Comparison of ENCODE assay signal across 13 cellular contexts in the genomic region with DNA sequence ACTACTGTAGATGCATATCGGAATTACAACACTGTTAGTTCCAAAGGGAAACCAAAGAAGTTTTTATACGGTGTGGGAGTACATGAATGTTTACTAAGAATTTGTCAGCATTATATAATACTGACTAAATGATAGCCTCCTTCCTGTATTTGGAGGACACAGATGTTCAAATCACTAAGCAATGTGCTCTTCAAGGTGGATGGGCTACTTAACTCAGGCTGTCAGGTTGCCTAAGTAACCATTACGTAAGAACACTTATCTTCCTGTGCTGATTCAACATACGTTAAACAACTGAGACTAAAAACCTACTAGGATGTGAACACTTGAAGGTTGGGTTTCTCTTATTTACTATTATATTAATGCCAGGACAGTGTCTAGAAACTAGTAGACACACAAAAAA.
A peak's percentile ranks its signal among the peaks of the same experiment; 100 is the strongest.
DNase-seq lines count a peak whose midpoint lies in the region; ATAC-seq, FAIRE-seq and TF ChIP-seq lines count a peak whose summit lies in the region.
"Had no signal": no experiment of that assay in that cellular context is flagged by ENCODE, and none has a peak within 500 bp of the region (broad histone marks: within the 10 kb centered on the region; RNA-seq: fewer than 3 reads in every experiment).

No MANE protein-coding gene starts in this region.

- no peak for FAIRE-seq in RCC 7860 (lab: Jason Lieb, UNC)

- DNase-seq in MCF 10A (ENCODE audit: unreplicated experiment) (peak; percentile 53), breast epithelium (ENCODE audit: low spot score in 2 of 2) (no peak), RCC 7860 (ENCODE audit: low spot score) (peak; percentile 18), iris pigment epithelial cell (ENCODE audit: low read depth) (peak; percentile 87), AG08396 (ENCODE audit: low spot score) (no peak), DMS 273 treated with DMSO at 0.1 percent for 48 hours (lab: John Stamatoyannopoulos, UW) (no peak)
- DNase-seq: activated CD8-positive, alpha-beta memory T cell treated with anti-CD3 and anti-CD28 coated beads, Interleukin-2, amount 10 ng/mL, durations not matched to agents 7 days and 5 days; glutamatergic neuron had no signal

- no peaks in the 10 kb centered on the region for H3K36me3 ChIP-seq in breast epithelium
- H3K36me3 ChIP-seq: cardiac muscle cell, tibial nerve had no signal

- TF ChIP-seq POLR2A in breast epithelium (IDR thresholded peaks at IDR 0.05) = no peak

- H3K4me1 ChIP-seq in breast epithelium = no peaks in the 10 kb centered on the region
- H3K4me1 ChIP-seq: tibial nerve had no signal

- H3K36me3 Mint-ChIP-seq in MCF 10A (ENCODE audit: insufficient read depth, unreplicated experiment) = no peaks in the 10 kb centered on the region
- H3K36me3 Mint-ChIP-seq: activated CD8-positive, alpha-beta memory T cell treated with anti-CD3 and anti-CD28 coated beads, Interleukin-2, amount 10 ng/mL, durations not matched to agents 7 days and 5 days had no signal

- ATAC-seq in GM21381 (IDR thresholded peaks at IDR 0.05; ENCODE audit: unreplicated experiment) (no peak), HG03457 (IDR thresholded peaks at IDR 0.05; ENCODE audit: unreplicated experiment) (no peak)
- ATAC-seq: activated CD8-positive, alpha-beta memory T cell treated with anti-CD3 and anti-CD28 coated beads, Interleukin-2, amount 10 ng/mL, durations not matched to agents 7 days and 5 days had no signal

- H3K4me3 ChIP-seq in breast epithelium = no peak overlapping the region
- H3K4me3 ChIP-seq: cardiac muscle cell, tibial nerve had no signal

- POLR2A ChIA-PET in MCF 10A (lab: Yijun Ruan, JAX) = no interaction called here

- H3K9me3 ChIP-seq in breast epithelium = no peaks in the 10 kb centered on the region
- H3K9me3 ChIP-seq: tibial nerve had no signal

- CTCF ChIA-PET in MCF 10A (lab: Yijun Ruan, JAX) = interaction anchor here (0.6 kb wide), 1 partner anchor 1566 kb away, joined by 3 read pairs; no protein-coding TSS in a partner anchor

- H3K4me1 Mint-ChIP-seq in MCF 10A (ENCODE audit: insufficient read depth, unreplicated experiment) = no peaks in the 10 kb centered on the region
- H3K4me1 Mint-ChIP-seq: activated CD8-positive, alpha-beta memory T cell treated with anti-CD3 and anti-CD28 coated beads, Interleukin-2, amount 10 ng/mL, durations not matched to agents 7 days and 5 days; nephron had no signal

- intact Hi-C loops in MCF 10A (cut with micrococcal nuclease) = no loop called here
- intact Hi-C loops in breast epithelium (cut with DNase I; ENCODE audit: low total_unique reads) = no loop called here

- no peaks in the 10 kb centered on the region for H3K9me3 Mint-ChIP-seq in MCF 10A (ENCODE audit: unreplicated experiment)
- H3K9me3 Mint-ChIP-seq: nephron had no signal

- no TSS peak for BruUV-seq in MCF 10A (replicated peaks; lab: Mats Ljungman, UMichigan)

- no peak overlapping the region for H3K4me3 Mint-ChIP-seq in MCF 10A (ENCODE audit: unreplicated experiment)
- H3K4me3 Mint-ChIP-seq: activated CD8-positive, alpha-beta memory T cell treated with anti-CD3 and anti-CD28 coated beads, Interleukin-2, amount 10 ng/mL, durations not matched to agents 7 days and 5 days; nephron had no signal

- H3K27me3 Mint-ChIP-seq in MCF 10A (ENCODE audit: insufficient read depth, unreplicated experiment) = no peaks in the 10 kb centered on the region
- H3K27me3 Mint-ChIP-seq: activated CD8-positive, alpha-beta memory T cell treated with anti-CD3 and anti-CD28 coated beads, Interleukin-2, amount 10 ng/mL, durations not matched to agents 7 days and 5 days had no signal

- H3K27ac Mint-ChIP-seq in MCF 10A (ENCODE audit: low read depth, unreplicated experiment) = no peak overlapping the region
- H3K27ac Mint-ChIP-seq: activated CD8-positive, alpha-beta memory T cell treated with anti-CD3 and anti-CD28 coated beads, Interleukin-2, amount 10 ng/mL, durations not matched to agents 7 days and 5 days; nephron had no signal

- H3K27me3 ChIP-seq in breast epithelium = no peaks in the 10 kb centered on the region
- H3K27me3 ChIP-seq: cardiac muscle cell, tibial nerve had no signal

- H3K27ac ChIP-seq in breast epithelium = no peak overlapping the region
- H3K27ac ChIP-seq: cardiac muscle cell, tibial nerve had no signal

- TF ChIP-seq CTCF in MCF 10A (IDR thresholded peaks at IDR 0.05; ENCODE audit: unreplicated experiment) (no peak), breast epithelium (IDR thresholded peaks at IDR 0.05) (no peak)

Comparison
In these comparisons a context has a peak if more than half of its experiments do, and no peak if none do; other contexts are left out.
1. DNase-seq: peak in MCF 10A (single experiment), RCC 7860 (single experiment) and iris pigment epithelial cell (single experiment); none in breast epithelium (0 of 2), AG08396 (single experiment) and DMS 273 treated with DMSO at 0.1 percent for 48 hours (single experiment).